20 cellular contexts compared by ENCODE assay signal in genomic region chr15:28051920-28052633, GRCh38. TPM values are rescaled to one million over a fixed set of nuclear protein-coding genes. Genes with fewer than 3 reads are reported as not detected.
A peak's percentile ranks its signal among the peaks of the same experiment; 100 is the strongest.
DNase-seq lines count a peak whose midpoint lies in the region; FAIRE-seq and TF ChIP-seq lines count a peak whose summit lies in the region.
"Had no signal": no experiment of that assay in that cellular context is flagged by ENCODE, and none has a peak within 500 bp of the region (broad histone marks: within the 10 kb centered on the region; RNA-seq: fewer than 3 reads in every experiment).

No MANE protein-coding gene starts in this region.

- H3K4me3 ChIP-seq in A673 (ENCODE audit: low read depth, low read length, poor library complexity, severe bottlenecking) (no peak overlapping the region), esophagus muscularis mucosa (no peak overlapping the region)
- H3K4me3 ChIP-seq: A549, GM23248, SJSA1 had no signal

- intact Hi-C loops in A673 (cut with micrococcal nuclease; ENCODE audit: unreplicated experiment) (no loop called here), esophagus muscularis mucosa (cut with DNase I) (no loop called here)

- peak; percentile 10 for DNase-seq in A673 (ENCODE audit: low spot score)
- peak; percentile 36 for DNase-seq in NCI-H1694 (lab: John Stamatoyannopoulos, UW)
- DNase-seq in esophagus muscularis mucosa (ENCODE audit: extremely low spot score) = peak; percentile 75
- DNase-seq in myocyte (ENCODE audit: low read depth) = peak; percentile 5
- DNase-seq in DMS79 treated with DMSO at 0.1 percent for 48 hours (lab: John Stamatoyannopoulos, UW) = no peak
- no peak for DNase-seq in NCI-H510A treated with DMSO at 0.1 percent for 48 hours (lab: John Stamatoyannopoulos, UW)
- DNase-seq in frontal cortex (ENCODE audit: low spot score in 2 of 2) = no peak
- DNase-seq: CD4-positive, CD25-positive, alpha-beta regulatory T cell; DND-41; GDM1; GM23248; NCI-H1417 treated with DMSO at 0.1 percent for 48 hours; NCI-H345; NK-92 treated with Interleukin-12 subunit alpha and Interleukin-12 subunit beta, amount 100 ng/mL, for 24 hours; OCI-M1; RPMI8226 had no signal

- H3K4me1 ChIP-seq in A673 (ENCODE audit: insufficient read depth, low read length, poor library complexity, severe bottlenecking) (no peaks in the 10 kb centered on the region), esophagus muscularis mucosa (no peaks in the 10 kb centered on the region)
- H3K4me1 ChIP-seq: A549, SJSA1 had no signal

- BruUV-seq in A673 (replicated peaks; lab: Mats Ljungman, UMichigan) = no TSS peak

- TF ChIP-seq CTCF in A673 (conservative IDR thresholded peaks at IDR 0.05; ENCODE audit: low read depth, low read length) (no peak), esophagus muscularis mucosa (IDR thresholded peaks at IDR 0.05) (no peak)

- TF ChIP-seq EP300 in esophagus muscularis mucosa (IDR thresholded peaks at IDR 0.05) = no peak

- FAIRE-seq in frontal cortex (lab: Jason Lieb, UNC) = no peak
- FAIRE-seq: A549, GM12892 had no signal

- WGBS in esophagus muscularis mucosa = 46% methylated on average over 5 of the region's 5 CpGs

- no peak for TF ChIP-seq POLR2A in esophagus muscularis mucosa (IDR thresholded peaks at IDR 0.05; ENCODE audit: low read depth)

- H3K36me3 ChIP-seq in A673 (ENCODE audit: insufficient read depth, low read length, poor library complexity, severe bottlenecking) (no peaks in the 10 kb centered on the region), esophagus muscularis mucosa (no peaks in the 10 kb centered on the region)
- H3K36me3 ChIP-seq: SJSA1 had no signal

- CTCF ChIA-PET in A673 (lab: Charles Lee) = no interaction called here

- POLR2A ChIA-PET in A673 (lab: Charles Lee; ENCODE audit: low non-redundant PET) = no interaction called here

- H3K9me3 ChIP-seq in A673 (ENCODE audit: low read depth, low read length, poor library complexity, severe bottlenecking) (no peaks in the 10 kb centered on the region), esophagus muscularis mucosa (no peaks in the 10 kb centered on the region)
- H3K9me3 ChIP-seq: SJSA1 had no signal

- H3K27me3 ChIP-seq in A673 (replicated peaks; ENCODE audit: insufficient read depth, low read depth, low read length, poor library complexity) (no peaks in the 10 kb centered on the region), esophagus muscularis mucosa (no peaks in the 10 kb centered on the region)
- H3K27me3 ChIP-seq: SJSA1 had no signal

- H3K27ac ChIP-seq in A673 (ENCODE audit: low read depth, low read length, poor library complexity, severe bottlenecking) (no peak overlapping the region), esophagus muscularis mucosa (replicated peaks in 1 of 4) (no peak overlapping the region)
- H3K27ac ChIP-seq: A549, GM23248, SJSA1 had no signal

RNA-seq across cellular contexts. Expression of gene OCA2, which starts 47.0 kb away (rescaled TPM):
- total RNA-seq in A673 (2021) = 0.09 TPM in 1 of 2 replicates, not detected in the other
- 1 to 10 TPM in 1 of 4 donors, under 1 TPM in 3; 0.17 to 1.2 (median 0.24) TPM for total RNA-seq in esophagus muscularis mucosa
- not detected in 2 replicates for total RNA-seq in myocyte
- not detected for polyA plus RNA-seq in myocyte (2012)
- total RNA-seq in frontal cortex = 4.5 TPM
- total RNA-seq: CD4-positive, CD25-positive, alpha-beta regulatory T cell; GM23248; HT-29 had no signal
- polyA plus RNA-seq: CD4-positive, CD25-positive, alpha-beta regulatory T cell; GM23248 had no signal

Comparison
In these comparisons a context has a peak if more than half of its experiments do, and no peak if none do; other contexts are left out.
1. DNase-seq: peak in A673 (single experiment), NCI-H1694 (single experiment), esophagus muscularis mucosa (single experiment) and myocyte (single experiment); none in DMS79 treated with DMSO at 0.1 percent for 48 hours (single experiment), NCI-H510A treated with DMSO at 0.1 percent for 48 hours (single experiment) and frontal cortex (0 of 2).